In the genomic region with DNA sequence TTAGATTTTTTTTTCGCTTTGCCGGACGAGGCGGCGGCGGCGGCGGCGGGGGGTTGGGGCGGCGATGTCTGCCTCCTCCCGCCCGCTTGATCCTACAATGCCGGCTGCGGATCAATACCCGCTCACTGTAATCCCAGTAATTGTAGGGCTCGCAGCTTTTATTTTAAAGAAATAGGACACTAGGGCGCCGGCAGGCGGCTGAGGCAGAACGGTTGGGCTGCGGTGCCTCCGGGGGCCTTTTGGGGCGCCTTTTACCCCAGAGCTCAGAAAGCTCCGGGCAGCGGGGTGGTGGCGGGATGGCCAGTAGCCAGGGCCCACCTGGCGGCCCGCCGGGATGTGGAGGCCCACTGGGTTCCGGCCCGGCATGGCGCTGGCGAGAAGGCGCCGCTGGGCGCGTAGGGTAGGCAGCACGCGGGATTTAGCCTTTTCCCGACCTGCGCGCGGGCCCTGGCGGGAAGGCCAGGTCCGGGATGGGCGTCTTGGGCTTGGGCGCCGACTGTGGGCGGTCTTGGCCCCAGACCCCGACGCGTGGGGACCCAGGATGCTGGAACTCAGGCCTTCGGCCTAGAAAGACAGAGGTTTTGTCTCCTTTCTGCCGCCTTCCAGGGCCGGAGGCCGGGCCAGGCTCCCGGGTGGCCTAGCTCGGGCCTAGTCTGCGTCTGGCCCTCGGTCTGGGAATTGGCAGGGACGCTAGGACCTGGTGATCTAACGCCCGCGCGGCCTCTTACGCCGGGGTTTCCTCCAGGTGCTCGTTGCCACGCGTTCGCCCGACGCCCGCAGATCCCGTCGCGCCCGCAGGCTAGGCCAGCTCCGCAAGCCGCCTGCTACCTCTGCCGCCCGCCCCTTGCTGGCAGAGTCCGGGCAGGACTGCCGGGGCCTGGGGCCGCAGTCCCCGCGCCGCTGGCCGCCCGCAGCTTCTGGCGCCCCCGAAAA, we compare ENCODE assay signal across 10 cellular contexts. TPM values are rescaled to one million over a fixed set of nuclear protein-coding genes. Genes with fewer than 3 reads are reported as not detected.
DNase-seq lines count a peak whose midpoint lies in the region; ATAC-seq, FAIRE-seq and TF ChIP-seq lines count a peak whose summit lies in the region.
"Had no signal": no experiment of that assay in that cellular context is flagged by ENCODE, and none has a peak within 500 bp of the region (broad histone marks: within the 10 kb centered on the region; RNA-seq: fewer than 3 reads in every experiment).

No MANE protein-coding gene starts in this region.

- TF ChIP-seq CTCF in heart right ventricle (IDR thresholded peaks at IDR 0.05) (peak in 2 of 9 donors; percentile 22 to 26), prostate gland (IDR thresholded peaks at IDR 0.05) (no peak)

- H3K36me3 ChIP-seq in heart right ventricle: no peaks in the 10 kb centered on the region
- H3K36me3 ChIP-seq in prostate gland: no peaks in the 10 kb centered on the region

- H3K4me1 ChIP-seq in heart right ventricle (peaks cover 8 to 34% (median 29%) of the 10 kb centered on the region in 9 donors), prostate gland (replicated peaks) (peaks cover 7% of the 10 kb centered on the region)

- H3K4me3 ChIP-seq in heart right ventricle: peak overlapping the region; percentile 16 to 47 (median 34)
- peak overlapping the region; percentile 5 to 14 for H3K4me3 ChIP-seq in prostate gland

- no peak for TF ChIP-seq POLR2A in prostate gland (IDR thresholded peaks at IDR 0.05)

- 5 to 10% methylated on average over 93 of the region's 93 CpGs for WGBS in heart right ventricle, 2 donors
- WGBS in prostate gland: 5% methylated on average over 60 of the region's 93 CpGs

- H3K27ac ChIP-seq in heart right ventricle (no peak overlapping the region), prostate gland (no peak overlapping the region)
- H3K27ac ChIP-seq: HL-60 had no signal

- ATAC-seq in heart right ventricle (peak in 3 of 8 donors; percentile 15 to 59 (median 50)), GM21367 (IDR thresholded peaks at IDR 0.05; ENCODE audit: unreplicated experiment) (no peak)

- intact Hi-C loops in heart right ventricle (cut with DNase I): no loop called here
- intact Hi-C loops in prostate gland (cut with DNase I): no loop called here

- DNase-seq in COLO668 (lab: John Stamatoyannopoulos, UW; ENCODE audit: unreplicated experiment) (peak; percentile 77), SK-N-DZ (ENCODE audit: low spot score) (peak; percentile 35), heart right ventricle (no peak), prostate gland (ENCODE audit: low spot score) (no peak), NCI-H446 treated with DMSO at 0.1 percent for 48 hours (lab: John Stamatoyannopoulos, UW) (no peak), dedifferentiated amniotic fluid mesenchymal stem cell (ENCODE audit: extremely low spot score) (no peak), RCC 7860 (ENCODE audit: low spot score) (no peak)

- H3K27me3 ChIP-seq in heart right ventricle (peaks cover 50 to 100% (median 98%) of the 10 kb centered on the region in 7 donors), prostate gland (replicated peaks; ENCODE audit: insufficient read depth) (peaks cover 41% of the 10 kb centered on the region)

- no peaks in the 10 kb centered on the region for H3K9me3 ChIP-seq in heart right ventricle
- no peaks in the 10 kb centered on the region for H3K9me3 ChIP-seq in prostate gland

- FAIRE-seq in RCC 7860 (lab: Jason Lieb, UNC): no peak
- FAIRE-seq: GM12891 had no signal

RNA-seq across cellular contexts. Expression of gene ONECUT1, which starts 15.5 kb away (rescaled TPM):
- polyA plus RNA-seq in SK-N-DZ (2014; cell fraction: cytosol; rRNA removed): 0.46 TPM in 1 of 2 replicates, not detected in the other
- polyA plus RNA-seq in SK-N-DZ (2014; cell fraction: nucleus; rRNA removed): not detected in 2 replicates
- total RNA-seq in heart right ventricle: under 1 TPM in 1 of 10 donors, not detected in 9; 0.20 TPM
- not detected for polyA plus RNA-seq in heart right ventricle
- 1 to 10 TPM in 1 of 2 donors, not detected in 1; 1.3 TPM for total RNA-seq in prostate gland

Comparison
In these comparisons a context has a peak if more than half of its experiments do, and no peak if none do; other contexts are left out.
1. DNase-seq: peak in COLO668 (single experiment) and SK-N-DZ (single experiment); none in heart right ventricle (0 of 2), prostate gland (single experiment), NCI-H446 treated with DMSO at 0.1 percent for 48 hours (single experiment), dedifferentiated amniotic fluid mesenchymal stem cell (single experiment) and RCC 7860 (single experiment).